7 cellular contexts compared by ENCODE assay signal in the genomic region with DNA sequence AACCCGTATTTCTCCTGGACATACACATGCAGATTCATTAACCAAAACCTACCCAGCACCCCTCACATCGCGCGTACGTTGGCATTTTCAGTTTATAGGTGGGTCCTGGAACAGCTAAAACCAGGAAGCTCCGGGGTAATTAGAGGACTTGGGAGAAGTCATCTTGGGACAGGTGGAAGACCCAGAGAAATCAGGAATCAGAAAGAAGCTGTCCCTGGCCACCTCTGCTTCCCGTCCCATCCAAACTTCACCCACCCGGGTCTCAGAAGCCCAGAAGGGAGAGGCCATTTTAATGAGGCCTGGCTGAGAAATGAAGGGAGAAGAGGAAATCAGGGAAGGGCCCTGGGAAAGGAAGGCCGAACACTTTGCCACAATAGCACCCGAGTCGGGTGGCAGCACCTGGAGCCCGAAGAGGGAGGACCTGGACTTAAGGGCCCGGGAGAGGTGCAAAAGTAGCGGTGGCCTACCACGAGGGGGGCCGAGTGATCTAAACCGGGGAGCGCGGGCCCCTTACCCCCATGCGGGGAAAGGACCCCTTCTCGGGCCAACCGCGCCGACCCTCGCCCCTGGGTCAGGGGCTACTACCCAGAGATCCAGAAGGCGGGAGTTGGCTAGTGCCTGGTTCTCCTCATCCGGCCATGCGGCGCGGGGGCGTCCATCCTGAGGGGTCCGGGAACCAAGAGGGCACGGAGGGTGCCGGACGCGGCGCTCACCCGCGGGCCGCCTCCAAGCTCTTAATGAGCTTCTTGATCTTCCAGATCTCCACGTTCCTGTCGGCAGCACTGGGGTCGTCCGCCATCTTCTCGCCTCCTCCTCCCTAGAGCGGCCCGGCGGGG. TPM values are rescaled to one million over a fixed set of nuclear protein-coding genes. Genes with fewer than 3 reads are reported as not detected.
A peak's percentile ranks its signal among the peaks of the same experiment; 100 is the strongest.
DNase-seq lines count a peak whose midpoint lies in the region; ATAC-seq, FAIRE-seq and TF ChIP-seq lines count a peak whose summit lies in the region.

No MANE protein-coding gene starts in this region.

- FAIRE-seq in urothelium cell line (lab: Jason Lieb, UNC): no peak

- ATAC-seq in GM18867 (IDR thresholded peaks at IDR 0.05; ENCODE audit: unreplicated experiment) (peak; percentile 0), HG02870 (IDR thresholded peaks at IDR 0.05; ENCODE audit: unreplicated experiment) (no peak)

- H3K27me3 Mint-ChIP-seq in MCF 10A (ENCODE audit: insufficient read depth, unreplicated experiment): no peaks in the 10 kb centered on the region
- H3K27me3 Mint-ChIP-seq in type B pancreatic cell: no peaks in the 10 kb centered on the region

- no peaks in the 10 kb centered on the region for H3K27me3 ChIP-seq in MG63

- intact Hi-C loops in MCF 10A (cut with micrococcal nuclease) (loop anchor here (2.0 to 10.0 kb wide), 4 partner anchors 32 to 364 kb away; a partner anchor contains a TSS), lower leg skin (cut with DNase I; ENCODE audit: low total_unique reads) (loop anchor here (10.0 kb wide), 1 partner anchor 78 kb away; a partner anchor contains a TSS)

- H3K9me3 ChIP-seq in MG63: no peaks in the 10 kb centered on the region

- H3K4me3 ChIP-seq in MG63 (peak overlapping the region; percentile 98), lower leg skin (ENCODE audit: low read depth, poor library complexity, severe bottlenecking) (peak overlapping the region; percentile 97)

- TF ChIP-seq POLR2A in lower leg skin (IDR thresholded peaks at IDR 0.05): no peak

- peaks cover 61% of the 10 kb centered on the region for H3K36me3 ChIP-seq in MG63

- no peak for DNase-seq in MG63
- DNase-seq in MCF 10A (ENCODE audit: unreplicated experiment): peak; percentile 39
- no peak for DNase-seq in lower leg skin (ENCODE audit: low spot score in 2 of 2)
- DNase-seq in type B pancreatic cell (ENCODE audit: extremely low spot score, unreplicated experiment): no peak
- DNase-seq in urothelium cell line (ENCODE audit: low spot score): no peak

- TSS peak; percentile 53 for BruUV-seq in MCF 10A (replicated peaks; lab: Mats Ljungman, UMichigan)

- H3K4me3 Mint-ChIP-seq in MCF 10A (ENCODE audit: unreplicated experiment) (peak overlapping the region; percentile 79), type B pancreatic cell (peak overlapping the region; percentile 100)

- H3K4me1 Mint-ChIP-seq in MCF 10A (ENCODE audit: insufficient read depth, unreplicated experiment) (peaks cover 29% of the 10 kb centered on the region), type B pancreatic cell (ENCODE audit: unreplicated experiment) (peaks cover 42% of the 10 kb centered on the region)

- TF ChIP-seq CTCF in MCF 10A (IDR thresholded peaks at IDR 0.05; ENCODE audit: unreplicated experiment) (no peak), lower leg skin (IDR thresholded peaks at IDR 0.05) (no peak), type B pancreatic cell (conservative IDR thresholded peaks at IDR 0.05) (no peak)

- POLR2A ChIA-PET in MCF 10A (lab: Yijun Ruan, JAX): interaction anchor here (0.7 to 11.8 kb wide), 40 partner anchors 10 to 800 kb away, joined by 3 to 276 read pairs (median 7); a partner anchor contains a TSS

- H3K36me3 Mint-ChIP-seq in MCF 10A (ENCODE audit: insufficient read depth, unreplicated experiment) (peaks cover 34% of the 10 kb centered on the region), type B pancreatic cell (peaks cover 3% of the 10 kb centered on the region)

- H3K9me3 Mint-ChIP-seq in MCF 10A (ENCODE audit: unreplicated experiment) (no peaks in the 10 kb centered on the region), type B pancreatic cell (no peaks in the 10 kb centered on the region)

- 0% methylated on average over 41 to 42 of the region's 48 CpGs for WGBS in lower leg skin, 2 donors

- CTCF ChIA-PET in MCF 10A (lab: Yijun Ruan, JAX): interaction anchor here (0.7 to 9.5 kb wide), 12 partner anchors 8 to 755 kb away, joined by 3 to 124 read pairs (median 4); a partner anchor contains a TSS

- peak overlapping the region; percentile 97 for H3K27ac Mint-ChIP-seq in MCF 10A (ENCODE audit: low read depth, unreplicated experiment)
- peak overlapping the region; percentile 100 for H3K27ac Mint-ChIP-seq in type B pancreatic cell

RNA-seq across cellular contexts. Expression of a gene that starts 0.7 kb away (rescaled TPM):
- total RNA-seq in MG63 (2014; rRNA removed; shearing (Covaris generic); ENCODE audit: low replicate concordance): 222 and 276 TPM in 2 replicates
- total RNA-seq in MCF 10A (2022) (307 and 349 TPM in 2 replicates), lower leg skin (10 to 100 TPM; 64.2 to 92.2 (median 81.3) TPM), type B pancreatic cell (ENCODE audit: low replicate concordance) (80.0 and 94.8 TPM in 2 replicates)

RNA-seq across cellular contexts. Expression of a gene that starts 32.9 kb away (rescaled TPM):
- total RNA-seq in MG63 (2014; rRNA removed; shearing (Covaris generic); ENCODE audit: low replicate concordance): 610 and 1,111 TPM in 2 replicates
- total RNA-seq in MCF 10A (2022): 1,057 and 1,102 TPM in 2 replicates
- 100 to 1,000 TPM; 206 to 248 (median 216) TPM for total RNA-seq in lower leg skin
- total RNA-seq in type B pancreatic cell (ENCODE audit: low replicate concordance): 238 and 252 TPM in 2 replicates
